In the genomic region with DNA sequence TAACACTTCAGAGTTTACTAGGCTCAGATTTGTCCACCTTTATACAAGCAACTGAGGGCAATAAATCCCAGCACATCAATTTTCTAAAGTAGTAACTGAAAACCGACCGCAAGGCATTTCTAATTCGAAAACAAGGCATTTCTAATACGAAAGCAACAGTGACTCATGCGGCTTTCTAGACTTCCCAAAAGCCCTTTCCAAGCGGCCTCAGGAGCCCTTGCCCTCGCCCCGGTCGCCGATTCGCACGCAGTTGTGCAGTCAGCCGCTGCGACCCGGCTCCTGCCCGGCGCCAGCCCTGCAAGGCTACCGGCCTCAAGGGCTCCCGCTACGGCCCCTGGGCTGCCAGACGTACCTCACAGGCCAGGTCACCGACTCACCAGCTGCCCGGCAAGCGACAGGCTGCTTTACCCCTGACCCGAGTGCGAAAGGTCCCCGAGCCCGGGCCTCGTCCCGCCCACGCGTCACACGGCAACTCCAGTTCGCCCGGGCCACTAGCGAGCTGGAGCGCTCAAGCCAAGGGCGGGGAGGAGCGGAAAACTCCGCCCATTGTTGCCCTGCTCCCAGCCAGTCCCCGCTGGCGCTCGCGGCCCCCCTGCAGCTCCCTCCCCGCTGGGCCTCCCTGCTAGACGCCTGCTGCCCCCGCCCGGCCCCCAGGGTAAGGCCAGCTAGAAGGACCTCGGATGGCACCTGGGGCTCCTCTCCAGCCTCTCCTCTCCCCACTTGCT, we compare ENCODE assay signal across 8 cellular contexts. TPM values are rescaled to one million over a fixed set of nuclear protein-coding genes. Genes with fewer than 3 reads are reported as not detected.
DNase-seq lines count a peak whose midpoint lies in the region; ATAC-seq and TF ChIP-seq lines count a peak whose summit lies in the region.

No MANE protein-coding gene starts in this region.

- H3K4me3 ChIP-seq in foreskin fibroblast (ENCODE audit: low read depth in 1 of 2, low read length in 2 of 2), result peak overlapping the region; percentile 58 to 72

- H3K9me3 Mint-ChIP-seq in neural crest cell, result no peaks in the 10 kb centered on the region
- no peaks in the 10 kb centered on the region for H3K9me3 Mint-ChIP-seq in stimulated activated naive CD8-positive, alpha-beta T cell treated with anti-CD3 and anti-CD28 coated beads, Interleukin-15, amount 100 ng/mL, for 72 hours

- TF ChIP-seq CTCF in foreskin fibroblast (IDR thresholded peaks at IDR 0.05; ENCODE audit: low read depth, low read length), result no peak
- TF ChIP-seq CTCF in neural crest cell (conservative IDR thresholded peaks at IDR 0.05), result peak; percentile 23

- ATAC-seq in GM19463 (IDR thresholded peaks at IDR 0.05; ENCODE audit: unreplicated experiment), result peak; percentile 95
- ATAC-seq in stimulated activated naive CD8-positive, alpha-beta T cell treated with anti-CD3 and anti-CD28 coated beads, Interleukin-15, amount 100 ng/mL, for 72 hours, result peak; percentile 94

- H3K27me3 Mint-ChIP-seq in neural crest cell (ENCODE audit: low read depth), result no peaks in the 10 kb centered on the region
- no peaks in the 10 kb centered on the region for H3K27me3 Mint-ChIP-seq in stimulated activated naive CD8-positive, alpha-beta T cell treated with anti-CD3 and anti-CD28 coated beads, Interleukin-15, amount 100 ng/mL, for 72 hours

- H3K36me3 Mint-ChIP-seq in neural crest cell (ENCODE audit: low read depth), result no peaks in the 10 kb centered on the region

- peaks cover 38% of the 10 kb centered on the region for H3K4me1 Mint-ChIP-seq in neural crest cell
- peaks cover 86% of the 10 kb centered on the region for H3K4me1 Mint-ChIP-seq in stimulated activated naive CD8-positive, alpha-beta T cell treated with anti-CD3 and anti-CD28 coated beads, Interleukin-15, amount 100 ng/mL, for 72 hours

- H3K4me3 Mint-ChIP-seq in neural crest cell, result peak overlapping the region; percentile 86
- peak overlapping the region; percentile 88 to 91 for H3K4me3 Mint-ChIP-seq in stimulated activated naive CD8-positive, alpha-beta T cell treated with anti-CD3 and anti-CD28 coated beads, Interleukin-15, amount 100 ng/mL, for 72 hours

- DNase-seq in COLO829 (ENCODE audit: low spot score) (peak; percentile 52), HK-2 (ENCODE audit: unreplicated experiment) (peak; percentile 98), SHP77 (lab: John Stamatoyannopoulos, UW) (peak; percentile 50 to 81), activated gamma-delta T cell (lab: John Stamatoyannopoulos, UW) (peak; percentile 74), foreskin fibroblast (peak; percentile 91 to 96), neural crest cell (ENCODE audit: low read depth, low spot score) (peak; percentile 79)
- peak; percentile 82 to 84 for DNase-seq in stimulated activated naive CD8-positive, alpha-beta T cell treated with anti-CD3 and anti-CD28 coated beads, Interleukin-15, amount 100 ng/mL, for 72 hours

- peak overlapping the region; percentile 27 for H3K27ac Mint-ChIP-seq in neural crest cell (ENCODE audit: unreplicated experiment)
- H3K27ac Mint-ChIP-seq in stimulated activated naive CD8-positive, alpha-beta T cell treated with anti-CD3 and anti-CD28 coated beads, Interleukin-15, amount 100 ng/mL, for 72 hours, result peak overlapping the region; percentile 84 to 96

RNA-seq across cellular contexts. Expression of a gene that starts 7.3 kb away (rescaled TPM):
- total RNA-seq in neural crest cell, result 78.6 and 78.7 TPM in 2 replicates

RNA-seq across cellular contexts. Expression of a gene that starts 22.9 kb away (rescaled TPM):
- not detected in 2 replicates for total RNA-seq in neural crest cell

RNA-seq across cellular contexts. Expression of a gene that starts 50.9 kb away (rescaled TPM):
- total RNA-seq in neural crest cell, result 72.0 and 73.9 TPM in 2 replicates

Comparison
In these comparisons a context has a peak if more than half of its experiments do, and no peak if none do; other contexts are left out.
1. Peak in every context shown above with its lines: DNase-seq, ATAC-seq and H3K4me3 ChIP-seq.